12 cellular contexts compared by ENCODE assay signal in genomic region chr3:144590854-144591253, GRCh38.
DNase-seq lines count a peak whose midpoint lies in the region; ATAC-seq and TF ChIP-seq lines count a peak whose summit lies in the region.
"Had no signal": no experiment of that assay in that cellular context is flagged by ENCODE, and none has a peak within 500 bp of the region (broad histone marks: within the 10 kb centered on the region; RNA-seq: fewer than 3 reads in every experiment).

No MANE protein-coding gene starts in this region.

- ATAC-seq in foreskin keratinocyte = peak; percentile 55

- DNase-seq in DMS 273 (lab: John Stamatoyannopoulos, UW; ENCODE audit: unreplicated experiment) (peak; percentile 6), DMS 273 treated with DMSO at 0.1 percent for 48 hours (lab: John Stamatoyannopoulos, UW) (no peak), SW 1271 (lab: John Stamatoyannopoulos, UW) (peak; percentile 9 to 43), foreskin keratinocyte (peak; percentile 3 to 53), stromal cell of bone marrow (ENCODE audit: low read depth) (peak; percentile 49), SKM-1 treated with dmso at 0.1 percent for 144 hours (lab: John Stamatoyannopoulos, UW; ENCODE audit: unreplicated experiment) (no peak), kidney glomerular epithelial cell (lab: John Stamatoyannopoulos, UW) (no peak)
- DNase-seq in activated naive CD4-positive, alpha-beta T cell treated with Interleukin-2 at 50 U/mL for 16 hours = no peak
- DNase-seq: caudate nucleus, NCI-H1930, SHP77 treated with DMSO at 0.1 percent for 48 hours had no signal

- H3K4me1 ChIP-seq in foreskin keratinocyte = peaks cover 13% of the 10 kb centered on the region

- no peak for TF ChIP-seq CTCF in foreskin keratinocyte (conservative IDR thresholded peaks at IDR 0.05)

- no peak overlapping the region for H3K27ac ChIP-seq in foreskin keratinocyte
- H3K27ac ChIP-seq: 22Rv1 had no signal

- no peaks in the 10 kb centered on the region for H3K27me3 ChIP-seq in foreskin keratinocyte

Comparison
In these comparisons a context has a peak if more than half of its experiments do, and no peak if none do; other contexts are left out.
1. DNase-seq: peak in DMS 273 (single experiment), SW 1271 (2 of 2), foreskin keratinocyte (2 of 2) and stromal cell of bone marrow (single experiment); none in DMS 273 treated with DMSO at 0.1 percent for 48 hours (single experiment), SKM-1 treated with dmso at 0.1 percent for 144 hours (single experiment), activated naive CD4-positive, alpha-beta T cell treated with Interleukin-2 at 50 U/mL for 16 hours (single experiment) and kidney glomerular epithelial cell (single experiment).